ENCODE assay signal across 10 cellular contexts in genomic region chr16:57539072-57539796, GRCh38. TPM values are rescaled to one million over a fixed set of nuclear protein-coding genes. Genes with fewer than 3 reads are reported as not detected.
DNase-seq lines count a peak whose midpoint lies in the region; ATAC-seq and TF ChIP-seq lines count a peak whose summit lies in the region.
"Had no signal": no experiment of that assay in that cellular context is flagged by ENCODE, and none has a peak within 500 bp of the region (broad histone marks: within the 10 kb centered on the region; RNA-seq: fewer than 3 reads in every experiment).

No MANE protein-coding gene starts in this region.

- DNase-seq in GM06990 (ENCODE audit: extremely low read depth, insufficient read length): peak; percentile 81
- no peak for DNase-seq in NCI-H2227 (lab: John Stamatoyannopoulos, UW; ENCODE audit: unreplicated experiment)
- DNase-seq in NCI-H446 treated with DMSO at 0.1 percent for 48 hours (lab: John Stamatoyannopoulos, UW): no peak
- no peak for DNase-seq in C1 segment of cervical spinal cord (lab: John Stamatoyannopoulos, UW)
- no peak for DNase-seq in esophagus squamous epithelium (lab: John Stamatoyannopoulos, UW)
- DNase-seq: left colon had no signal

- peak overlapping the region; percentile 98 for H3K27ac Mint-ChIP-seq in activated T-helper 17 cell treated with anti-CD3 and anti-CD28 coated beads, Interleukin-2, amount 50 U/mL, for 72 hours

- H3K4me1 ChIP-seq in esophagus squamous epithelium: peaks cover 30 to 55% (median 31%) of the 10 kb centered on the region in 3 donors

- H3K9me3 ChIP-seq in esophagus squamous epithelium: no peaks in the 10 kb centered on the region

- no peaks in the 10 kb centered on the region for H3K27me3 Mint-ChIP-seq in activated T-helper 17 cell treated with anti-CD3 and anti-CD28 coated beads, Interleukin-2, amount 50 U/mL, for 72 hours

- no peaks in the 10 kb centered on the region for H3K27me3 ChIP-seq in GM06990 (replicated peaks; ENCODE audit: control insufficient read depth, insufficient read depth, low read length)
- no peaks in the 10 kb centered on the region for H3K27me3 ChIP-seq in esophagus squamous epithelium

- no peaks in the 10 kb centered on the region for H3K9me3 Mint-ChIP-seq in activated T-helper 17 cell treated with anti-CD3 and anti-CD28 coated beads, Interleukin-2, amount 50 U/mL, for 72 hours

- peak overlapping the region; percentile 81 for H3K4me3 Mint-ChIP-seq in activated T-helper 17 cell treated with anti-CD3 and anti-CD28 coated beads, Interleukin-2, amount 50 U/mL, for 72 hours

- TF ChIP-seq CTCF in GM06990 (IDR thresholded peaks at IDR 0.05; ENCODE audit: insufficient read depth, low read length, poor library complexity, severe bottlenecking): no peak
- TF ChIP-seq CTCF in esophagus squamous epithelium (IDR thresholded peaks at IDR 0.05): no peak

- peaks cover 29% of the 10 kb centered on the region for H3K36me3 Mint-ChIP-seq in activated T-helper 17 cell treated with anti-CD3 and anti-CD28 coated beads, Interleukin-2, amount 50 U/mL, for 72 hours (ENCODE audit: low read depth)

- intact Hi-C loops in esophagus squamous epithelium (cut with DNase I): no loop called here

- no peak for TF ChIP-seq POLR2A in esophagus squamous epithelium (IDR thresholded peaks at IDR 0.05)

- H3K36me3 ChIP-seq in GM06990 (ENCODE audit: control insufficient read depth, insufficient read depth, low read length) (no peaks in the 10 kb centered on the region), esophagus squamous epithelium (no peaks in the 10 kb centered on the region)

- H3K4me3 ChIP-seq in GM06990 (replicated peaks; ENCODE audit: low read depth, low read length) (peak overlapping the region; percentile 22), esophagus squamous epithelium (no peak overlapping the region)

- 76 to 82% methylated on average over 10 of the region's 10 CpGs for WGBS in esophagus squamous epithelium, 2 donors

- H3K4me1 Mint-ChIP-seq in activated T-helper 17 cell treated with anti-CD3 and anti-CD28 coated beads, Interleukin-2, amount 50 U/mL, for 72 hours: peaks cover 50% of the 10 kb centered on the region

- H3K27ac ChIP-seq in esophagus squamous epithelium: no peak overlapping the region

- ATAC-seq in GM19452 (IDR thresholded peaks at IDR 0.05; ENCODE audit: unreplicated experiment) (peak; percentile 43), HG03378 (IDR thresholded peaks at IDR 0.05; ENCODE audit: unreplicated experiment) (peak; percentile 64)
- ATAC-seq in activated T-helper 17 cell treated with anti-CD3 and anti-CD28 coated beads, Interleukin-2, amount 50 U/mL, for 72 hours (replicated peaks): peak; percentile 57
- ATAC-seq: left colon, Panc1 had no signal

RNA-seq across cellular contexts. Expression of gene CCDC102A, which starts 2.9 kb away (rescaled TPM):
- 10 to 100 TPM; 16.7 to 21.2 TPM for total RNA-seq in activated T-helper 17 cell treated with anti-CD3 and anti-CD28 coated beads, Interleukin-2, amount 50 U/mL, for 72 hours
- 10 to 100 TPM in 1 of 4 donors, 1 to 10 TPM in 3; 3.5 to 10.9 (median 6.9) TPM for total RNA-seq in esophagus squamous epithelium

RNA-seq across cellular contexts. Expression of gene ADGRG5, which starts 3.2 kb away (rescaled TPM):
- 10 to 100 TPM; 13.7 to 36.9 TPM for total RNA-seq in activated T-helper 17 cell treated with anti-CD3 and anti-CD28 coated beads, Interleukin-2, amount 50 U/mL, for 72 hours
- total RNA-seq in esophagus squamous epithelium: 1 to 10 TPM in 2 of 4 donors, under 1 TPM in 2; 0.34 to 1.3 (median 0.91) TPM

RNA-seq across cellular contexts. Expression of gene DOK4, which starts 52.9 kb away (rescaled TPM):
- 10 to 100 TPM in 1 of 2 donors, 1 to 10 TPM in 1; 6.4 to 16.8 TPM for total RNA-seq in activated T-helper 17 cell treated with anti-CD3 and anti-CD28 coated beads, Interleukin-2, amount 50 U/mL, for 72 hours
- total RNA-seq in esophagus squamous epithelium: 10 to 100 TPM; 20.7 to 42.7 (median 28.8) TPM

Comparison
In these comparisons a context has a peak if more than half of its experiments do, and no peak if none do; other contexts are left out.
1. RNA of gene ADGRG5, which starts 3.2 kb away (total RNA-seq): 13.7 to 36.9 TPM in activated T-helper 17 cell treated with anti-CD3 and anti-CD28 coated beads, Interleukin-2, amount 50 U/mL, for 72 hours; 0.34 to 1.3 TPM in esophagus squamous epithelium; every median in the first group is over 4 times any median in the second.
2. Peak in every context shown above with its lines, with median percentiles within 50 percentile points of each other: ATAC-seq.